ENCODE assay signal across 17 cellular contexts in genomic region chr15:70293606-70294470, GRCh38.
DNase-seq lines count a peak whose midpoint lies in the region; ATAC-seq and TF ChIP-seq lines count a peak whose summit lies in the region.
"Had no signal": no experiment of that assay in that cellular context is flagged by ENCODE, and none has a peak within 500 bp of the region (broad histone marks: within the 10 kb centered on the region; RNA-seq: fewer than 3 reads in every experiment).

No MANE protein-coding gene starts in this region.

- H3K9ac ChIP-seq in trophoblast cell (ENCODE audit: low read length), result no peak overlapping the region

- peaks cover 38 to 40% of the 10 kb centered on the region in 2 experiments for H3K4me1 ChIP-seq in trophoblast cell (ENCODE audit: control insufficient read depth in 1 of 2, insufficient read depth in 2 of 2, low read length in 2 of 2)

- no peaks in the 10 kb centered on the region for H3K27me3 ChIP-seq in trophoblast cell (ENCODE audit: insufficient read depth, low read length)

- no peak overlapping the region for H2BK120ac ChIP-seq in trophoblast cell (ENCODE audit: insufficient read depth, low read length, poor library complexity)

- peaks cover 37% of the 10 kb centered on the region for H3K79me1 ChIP-seq in trophoblast cell (ENCODE audit: low read length)

- TF ChIP-seq CTCF in MCF 10A (IDR thresholded peaks at IDR 0.05; ENCODE audit: unreplicated experiment), result no peak

- no peak overlapping the region for H3K4me3 Mint-ChIP-seq in MCF 10A (ENCODE audit: unreplicated experiment)
- H3K4me3 Mint-ChIP-seq: CD4-positive, alpha-beta T cell; HFFc6 had no signal

- H3K27ac ChIP-seq in trophoblast cell (ENCODE audit: low read depth, low read length), result no peak overlapping the region
- H3K27ac ChIP-seq: C4-2B had no signal

- no CpG with 5 or more reads among the region's 10 CpGs for WGBS in trophoblast cell (ENCODE audit: extremely low coverage, insufficient coverage, insufficient read length)

- H3K36me3 Mint-ChIP-seq in MCF 10A (ENCODE audit: insufficient read depth, unreplicated experiment), result no peaks in the 10 kb centered on the region

- H3K79me2 ChIP-seq in trophoblast cell (ENCODE audit: control insufficient read depth, insufficient read depth, low read length, poor library complexity), result no peaks in the 10 kb centered on the region

- no peaks in the 10 kb centered on the region for H3K36me3 ChIP-seq in trophoblast cell (ENCODE audit: control insufficient read depth in 1 of 2, insufficient read depth in 2 of 2, low read length in 2 of 2)

- H3K27ac Mint-ChIP-seq in MCF 10A (ENCODE audit: low read depth, unreplicated experiment), result no peak overlapping the region
- H3K27ac Mint-ChIP-seq: CD4-positive, alpha-beta T cell; HFFc6 had no signal

- no peak overlapping the region for H3K23ac ChIP-seq in trophoblast cell (ENCODE audit: low read length)

- CTCF ChIA-PET in MCF 10A (lab: Yijun Ruan, JAX), result interaction anchor here (0.7 kb wide), 1 partner anchor 259 kb away, joined by 3 read pairs; no protein-coding TSS in a partner anchor

- no peak overlapping the region for H3K4ac ChIP-seq in trophoblast cell (ENCODE audit: low read depth, low read length)

- H3K4me2 ChIP-seq in trophoblast cell (ENCODE audit: low read length), result no peak overlapping the region

- H3K18ac ChIP-seq in trophoblast cell (ENCODE audit: low read length), result no peak overlapping the region

- H2BK12ac ChIP-seq in trophoblast cell (ENCODE audit: low read length), result no peak overlapping the region

- no peak overlapping the region for H2AK5ac ChIP-seq in trophoblast cell (ENCODE audit: low read length)

- POLR2A ChIA-PET in MCF 10A (lab: Yijun Ruan, JAX), result no interaction called here

- H3K9me3 ChIP-seq in trophoblast cell (ENCODE audit: insufficient read depth, low read depth, low read length), result no peaks in the 10 kb centered on the region
- H3K9me3 ChIP-seq: Caco-2 had no signal

- DNase-seq in ELF-1 (ENCODE audit: low read depth, low spot score) (peak; percentile 57), islet precursor cell (peak; percentile 92), trophoblast cell (no peak), OCI-M2 (lab: John Stamatoyannopoulos, UW; ENCODE audit: unreplicated experiment) (no peak), MCF 10A (ENCODE audit: unreplicated experiment) (no peak)
- DNase-seq: ACHN; Caco-2; CD4-positive, alpha-beta T cell; DMS153; DMS79; GF-D8; GOT3; H7; HFFc6 had no signal

- no peak overlapping the region for H4K8ac ChIP-seq in trophoblast cell (ENCODE audit: low read depth, low read length)

- H3K9me3 Mint-ChIP-seq in MCF 10A (ENCODE audit: unreplicated experiment), result no peaks in the 10 kb centered on the region
- H3K9me3 Mint-ChIP-seq: CD4-positive, alpha-beta T cell; HFFc6 had no signal

- no peak overlapping the region for H4K12ac ChIP-seq in trophoblast cell (ENCODE audit: low read depth, low read length)

- peaks cover 11% of the 10 kb centered on the region for H3K4me1 Mint-ChIP-seq in MCF 10A (ENCODE audit: insufficient read depth, unreplicated experiment)

- ATAC-seq in GM19467 (IDR thresholded peaks at IDR 0.05; ENCODE audit: unreplicated experiment), result no peak
- ATAC-seq: HCT116 had no signal

- no peaks in the 10 kb centered on the region for H3K27me3 Mint-ChIP-seq in MCF 10A (ENCODE audit: insufficient read depth, unreplicated experiment)
- H3K27me3 Mint-ChIP-seq: CD4-positive, alpha-beta T cell had no signal

- intact Hi-C loops in MCF 10A (cut with micrococcal nuclease), result no loop called here

- no peak overlapping the region for H3K4me3 ChIP-seq in trophoblast cell (ENCODE audit: low read depth, low read length)

- no TSS peak for BruUV-seq in MCF 10A (replicated peaks; lab: Mats Ljungman, UMichigan)

- H3K14ac ChIP-seq in trophoblast cell (ENCODE audit: low read length), result no peak overlapping the region

- no peak overlapping the region for H2AFZ ChIP-seq in trophoblast cell (ENCODE audit: insufficient read depth, low read length, poor library complexity)

- H2BK5ac ChIP-seq in trophoblast cell (ENCODE audit: low read depth, low read length, poor library complexity), result peak overlapping the region; percentile 15

- peak overlapping the region; percentile 60 for H4K91ac ChIP-seq in trophoblast cell (ENCODE audit: low read depth, low read length)

Comparison
In these comparisons a context has a peak if more than half of its experiments do, and no peak if none do; other contexts are left out.
1. DNase-seq: peak in ELF-1 (single experiment) and islet precursor cell (single experiment); none in trophoblast cell (0 of 2), OCI-M2 (single experiment) and MCF 10A (single experiment).